Comparison of ENCODE assay signal across 24 cellular contexts in the genomic region with DNA sequence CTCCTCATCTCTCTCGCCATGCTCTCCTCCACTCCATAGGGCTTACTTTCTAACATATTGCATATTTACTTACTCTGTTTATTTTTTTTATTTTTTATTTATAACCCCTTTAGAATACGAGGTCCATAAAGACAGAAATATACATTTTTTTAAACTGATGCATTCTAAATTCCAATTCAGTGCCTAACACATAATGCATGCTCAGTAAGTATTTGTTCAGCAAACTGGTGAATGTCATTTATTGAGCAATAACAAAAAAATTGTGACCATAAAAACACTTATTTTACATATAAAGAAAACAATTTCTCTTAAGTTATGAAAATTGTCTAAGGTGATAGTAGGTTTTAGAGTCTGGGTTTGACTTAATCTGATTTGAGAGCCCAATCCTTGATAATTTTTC.
DNase-seq lines count a peak whose midpoint lies in the region; ATAC-seq and TF ChIP-seq lines count a peak whose summit lies in the region.
"Had no signal": no experiment of that assay in that cellular context is flagged by ENCODE, and none has a peak within 500 bp of the region (broad histone marks: within the 10 kb centered on the region; RNA-seq: fewer than 3 reads in every experiment).

No MANE protein-coding gene starts in this region.

- H3K27me3 Mint-ChIP-seq in HFFc6 (ENCODE audit: insufficient read depth) (peaks cover 2% of the 10 kb centered on the region; the same call in 1 of the 2 replicates), immature natural killer cell (ENCODE audit: low read depth in 3 of 3) (peaks cover 0 to 5% (median 0%) of the 10 kb centered on the region in 3 donors)
- H3K27me3 Mint-ChIP-seq in stimulated activated memory B cell treated with anti-CD40 and anti-IgM and Interleukin-4, amounts not matched to agents 10 μg/mL and 1 μg/mL and 100 μg/mL, for 72 hours = no peaks in the 10 kb centered on the region
- H3K27me3 Mint-ChIP-seq: activated B cell treated with CpG ODN at 0.5 μM for 24 hours; activated naive CD8-positive, alpha-beta T cell treated with anti-CD3 and anti-CD28 coated beads, Interleukin-2, amount 10 ng/mL, durations not matched to agents 7 days and 5 days; type B pancreatic cell had no signal

- no peak overlapping the region for H3K4me3 ChIP-seq in PC-3 (ENCODE audit: low read length)
- H3K4me3 ChIP-seq: coronary artery, SJSA1 had no signal

- H3K4me1 ChIP-seq in PC-3 (ENCODE audit: insufficient read depth, low read length) = peaks cover 13% of the 10 kb centered on the region; the same call in 1 of the 2 replicates
- H3K4me1 ChIP-seq: SJSA1 had no signal

- no peaks in the 10 kb centered on the region for H4K20me1 ChIP-seq in PC-3 (ENCODE audit: low read length)

- POLR2A ChIA-PET in PC-3 (lab: Charles Lee; ENCODE audit: unreplicated experiment) = no interaction called here

- DNase-seq in HFFc6 (peak; percentile 16), PC-3 (peak; percentile 54), immature natural killer cell (no peak), NCI-H774 (lab: John Stamatoyannopoulos, UW) (no peak), medulla oblongata (ENCODE audit: extremely low spot score) (no peak), NCI-H446 (lab: John Stamatoyannopoulos, UW) (no peak)
- DNase-seq: activated B cell treated with CpG ODN at 0.5 μM for 24 hours; activated CD4-positive, alpha-beta T cell treated with anti-CD3 and anti-CD28 coated beads, Interleukin-2, amount 10 ng/mL, durations not matched to agents 7 days and 5 days; activated gamma-delta T cell; activated naive CD8-positive, alpha-beta T cell treated with anti-CD3 and anti-CD28 coated beads, Interleukin-2, amount 10 ng/mL, durations not matched to agents 7 days and 5 days; activated T-cell treated with anti-CD3 and anti-CD28 coated beads, Interleukin-2, amount 50 U/mL, for 1 hour; DMS79 treated with DMSO at 0.1 percent for 48 hours; midbrain; naive thymus-derived CD4-positive, alpha-beta T cell; NCI-H2029 treated with DMSO at 0.1 percent for 48 hours; NCI-H69; occipital lobe; stimulated activated naive CD4-positive, alpha-beta T cell had no signal

- H3K4me1 Mint-ChIP-seq in HFFc6 (ENCODE audit: low read depth) (peaks cover 43% of the 10 kb centered on the region), immature natural killer cell (peaks cover 49 to 59% of the 10 kb centered on the region in 2 donors)
- H3K4me1 Mint-ChIP-seq in stimulated activated memory B cell treated with anti-CD40 and anti-IgM and Interleukin-4, amounts not matched to agents 10 μg/mL and 1 μg/mL and 100 μg/mL, for 72 hours = peaks cover 41% of the 10 kb centered on the region

- no peaks in the 10 kb centered on the region for H3K36me3 ChIP-seq in PC-3 (ENCODE audit: low read depth, low read length)
- H3K36me3 ChIP-seq: SJSA1 had no signal

- no peak overlapping the region for H2AFZ ChIP-seq in PC-3 (ENCODE audit: low read length)

- CTCF ChIA-PET in PC-3 (lab: Charles Lee) = no interaction called here

- TF ChIP-seq CTCF in HFFc6 (IDR thresholded peaks at IDR 0.05) = no peak
- TF ChIP-seq CTCF in PC-3 (conservative IDR thresholded peaks at IDR 0.05; ENCODE audit: low read depth, low read length) = no peak

- H3K9me3 ChIP-seq in PC-3 (ENCODE audit: low read length) = no peaks in the 10 kb centered on the region
- H3K9me3 ChIP-seq: SJSA1 had no signal

- H3K79me2 ChIP-seq in PC-3 (ENCODE audit: low read length) = no peaks in the 10 kb centered on the region

- H3K27ac ChIP-seq in PC-3 (ENCODE audit: low read length) = no peak overlapping the region
- H3K27ac ChIP-seq: C4-2B, coronary artery, RWPE1, SJSA1 had no signal

- intact Hi-C loops in PC-3 (cut with micrococcal nuclease) = loop anchor here (10.0 kb wide), 1 partner anchor 396 kb away; a partner anchor contains a TSS

- H3K4me2 ChIP-seq in PC-3 (ENCODE audit: low read length) = no peak overlapping the region

- no peaks in the 10 kb centered on the region for H3K9me2 ChIP-seq in PC-3 (replicated peaks; ENCODE audit: low read length)

- no peaks in the 10 kb centered on the region for H3K27me3 ChIP-seq in PC-3 (ENCODE audit: low read length)
- H3K27me3 ChIP-seq: SJSA1 had no signal

- H3K4me3 Mint-ChIP-seq in HFFc6 (peak overlapping the region; percentile 12; the same call in 1 of the 2 replicates), immature natural killer cell (peak overlapping the region in 1 of 5 donors; percentile 6)
- no peak overlapping the region for H3K4me3 Mint-ChIP-seq in stimulated activated memory B cell treated with anti-CD40 and anti-IgM and Interleukin-4, amounts not matched to agents 10 μg/mL and 1 μg/mL and 100 μg/mL, for 72 hours
- H3K4me3 Mint-ChIP-seq: activated B cell treated with CpG ODN at 0.5 μM for 24 hours; activated CD4-positive, alpha-beta T cell treated with anti-CD3 and anti-CD28 coated beads, Interleukin-2, amount 10 ng/mL, durations not matched to agents 7 days and 5 days; activated naive CD8-positive, alpha-beta T cell treated with anti-CD3 and anti-CD28 coated beads, Interleukin-2, amount 10 ng/mL, durations not matched to agents 7 days and 5 days; type B pancreatic cell had no signal

- H3K27ac Mint-ChIP-seq in HFFc6 (peak overlapping the region; percentile 62), immature natural killer cell (peak overlapping the region; percentile 68 to 97 (median 93))
- peak overlapping the region; percentile 48 for H3K27ac Mint-ChIP-seq in stimulated activated memory B cell treated with anti-CD40 and anti-IgM and Interleukin-4, amounts not matched to agents 10 μg/mL and 1 μg/mL and 100 μg/mL, for 72 hours
- H3K27ac Mint-ChIP-seq: activated naive CD8-positive, alpha-beta T cell treated with anti-CD3 and anti-CD28 coated beads, Interleukin-2, amount 10 ng/mL, durations not matched to agents 7 days and 5 days; type B pancreatic cell had no signal

- H3K36me3 Mint-ChIP-seq in HFFc6 (ENCODE audit: low read depth) (peaks cover 7% of the 10 kb centered on the region; the same call in 1 of the 2 replicates), immature natural killer cell (no peaks in the 10 kb centered on the region)
- H3K36me3 Mint-ChIP-seq in stimulated activated memory B cell treated with anti-CD40 and anti-IgM and Interleukin-4, amounts not matched to agents 10 μg/mL and 1 μg/mL and 100 μg/mL, for 72 hours = no peaks in the 10 kb centered on the region
- H3K36me3 Mint-ChIP-seq: type B pancreatic cell had no signal

- BruUV-seq in PC-3 (replicated peaks; lab: Mats Ljungman, UMichigan) = no TSS peak

- H3K9me3 Mint-ChIP-seq in HFFc6 (peaks cover 2% of the 10 kb centered on the region), immature natural killer cell (no peaks in the 10 kb centered on the region)
- no peaks in the 10 kb centered on the region for H3K9me3 Mint-ChIP-seq in stimulated activated memory B cell treated with anti-CD40 and anti-IgM and Interleukin-4, amounts not matched to agents 10 μg/mL and 1 μg/mL and 100 μg/mL, for 72 hours
- H3K9me3 Mint-ChIP-seq: activated B cell treated with CpG ODN at 0.5 μM for 24 hours had no signal

- no peaks in the 10 kb centered on the region for H3F3A ChIP-seq in PC-3 (ENCODE audit: low read length, unreplicated experiment)

- no peak overlapping the region for H3K9ac ChIP-seq in PC-3 (ENCODE audit: low read length)

- peak; percentile 49 for ATAC-seq in PC-3
- ATAC-seq in stimulated activated memory B cell treated with anti-CD40 and anti-IgM and Interleukin-4, amounts not matched to agents 10 μg/mL and 1 μg/mL and 100 μg/mL, for 72 hours = no peak
- ATAC-seq: naive thymus-derived CD4-positive, alpha-beta T cell had no signal

Comparison
In these comparisons a context has a peak if more than half of its experiments do, and no peak if none do; other contexts are left out.
1. DNase-seq: peak in HFFc6 (single experiment) and PC-3 (single experiment); none in immature natural killer cell (0 of 3), NCI-H774 (single experiment), medulla oblongata (single experiment) and NCI-H446 (0 of 2).
2. Peak in every context shown above with its lines, with median percentiles within 50 percentile points of each other: H3K27ac Mint-ChIP-seq.